ENCODE assay signal across 8 cellular contexts in the genomic region with DNA sequence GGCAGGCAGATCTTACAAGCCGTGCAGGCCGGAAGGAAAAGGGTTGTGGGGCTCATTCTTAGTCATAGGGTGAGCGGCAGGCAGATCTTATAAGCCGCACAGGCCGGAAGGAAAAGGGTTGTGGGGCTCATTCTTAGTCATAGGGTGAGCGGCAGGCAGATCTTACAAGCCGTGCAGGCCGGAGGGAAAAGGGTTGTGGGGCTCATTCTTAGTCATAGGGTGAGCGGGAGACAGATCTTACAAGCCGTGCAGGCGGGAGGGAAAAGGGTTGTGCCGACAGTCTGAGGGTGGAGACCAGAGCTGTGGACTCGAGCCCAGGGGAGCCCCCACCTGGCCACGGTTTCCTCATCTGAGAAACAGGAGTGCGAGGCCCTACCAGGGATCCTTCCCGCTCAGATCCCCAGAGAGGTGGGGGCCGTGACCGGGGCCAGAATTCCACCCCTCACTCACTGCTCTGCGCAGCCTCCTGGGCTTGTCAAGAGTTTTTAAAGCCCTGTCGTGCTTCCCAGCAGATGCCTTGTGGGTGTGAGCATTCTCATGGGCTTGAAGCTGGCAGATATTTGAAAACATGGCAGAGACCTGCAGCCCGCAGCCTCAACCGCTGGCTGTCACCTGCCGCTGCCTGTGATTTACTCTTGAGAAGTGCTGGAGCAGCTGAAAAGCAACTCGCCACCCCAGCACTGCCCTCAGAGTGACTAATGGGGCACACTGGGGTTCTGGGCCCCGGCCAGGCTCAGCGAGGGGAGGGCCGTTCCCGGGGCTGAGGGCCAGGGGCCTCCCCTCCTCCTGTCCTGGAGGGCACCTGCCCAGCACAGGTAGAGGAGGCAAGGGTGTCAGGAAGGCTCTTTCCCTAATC. TPM values are rescaled to one million over a fixed set of nuclear protein-coding genes. Genes with fewer than 3 reads are reported as not detected.
DNase-seq lines count a peak whose midpoint lies in the region; ATAC-seq and TF ChIP-seq lines count a peak whose summit lies in the region.

No MANE protein-coding gene starts in this region.

- H3K9me3 Mint-ChIP-seq in CD14-positive monocyte = no peaks in the 10 kb centered on the region

- peaks cover 8 to 12% of the 10 kb centered on the region in 2 donors for H3K36me3 Mint-ChIP-seq in CD14-positive monocyte

- H3K9me3 ChIP-seq in neuron (ENCODE audit: low read length) (no peaks in the 10 kb centered on the region), tibial nerve (no peaks in the 10 kb centered on the region)

- H3K4me3 ChIP-seq in Jurkat, Clone E6-1 (ENCODE audit: low read length) = peak overlapping the region; percentile 50
- H3K4me3 ChIP-seq in coronary artery (peak overlapping the region; percentile 15), neuron (ENCODE audit: low read length) (no peak overlapping the region), tibial nerve (peak overlapping the region in 1 of 4 donors; percentile 21)

- TF ChIP-seq CTCF in CD14-positive monocyte (IDR thresholded peaks at IDR 0.05) (no peak), coronary artery (IDR thresholded peaks at IDR 0.05) (no peak), tibial nerve (IDR thresholded peaks at IDR 0.05) (no peak)

- H3K27ac ChIP-seq in coronary artery = peak overlapping the region in 1 of 2 donors; percentile 68
- peak overlapping the region in 3 of 4 donors; percentile 13 to 47 (median 42) for H3K27ac ChIP-seq in tibial nerve

- no peak for TF ChIP-seq POLR2A in tibial nerve (IDR thresholded peaks at IDR 0.05)

- peak overlapping the region; percentile 94 to 99 (median 97) for H3K27ac Mint-ChIP-seq in CD14-positive monocyte

- peaks cover 57% of the 10 kb centered on the region for H3K4me1 Mint-ChIP-seq in CD14-positive monocyte

- no peaks in the 10 kb centered on the region for H3K36me3 ChIP-seq in neuron (ENCODE audit: insufficient read depth, low read length)
- H3K36me3 ChIP-seq in tibial nerve = no peaks in the 10 kb centered on the region

- no peak for TF ChIP-seq EP300 in tibial nerve (IDR thresholded peaks at IDR 0.05)

- H3K27me3 Mint-ChIP-seq in CD14-positive monocyte (ENCODE audit: low read depth in 3 of 3) = peaks cover 1 to 7% (median 2%) of the 10 kb centered on the region in 3 donors

- peaks cover 19% of the 10 kb centered on the region for H3K4me1 ChIP-seq in neuron (ENCODE audit: insufficient read depth, low read length)
- H3K4me1 ChIP-seq in tibial nerve = peaks cover 0 to 9% (median 4%) of the 10 kb centered on the region in 4 donors

- intact Hi-C loops in CD14-positive monocyte (cut with micrococcal nuclease) = loop anchor here (1.0 to 5.0 kb wide), 4 partner anchors 12 to 137 kb away; no protein-coding TSS in a partner anchor

- H3K27me3 ChIP-seq in neuron (ENCODE audit: insufficient read depth, low read length) = peaks cover 8% of the 10 kb centered on the region
- peaks cover 0 to 60% of the 10 kb centered on the region in 2 donors for H3K27me3 ChIP-seq in tibial nerve

- peak overlapping the region; percentile 68 to 77 for H3K4me3 Mint-ChIP-seq in CD14-positive monocyte

- WGBS in tibial nerve, 2 donors = 51 to 62% methylated on average over 22 to 28 of the region's 28 CpGs

- H2AFZ ChIP-seq in neuron (ENCODE audit: low read depth, low read length) = peak overlapping the region; percentile 12

- DNase-seq in CD14-positive monocyte (ENCODE audit: low spot score) (peak; percentile 93), coronary artery (ENCODE audit: low spot score) (no peak), tibial nerve (ENCODE audit: low spot score in 2 of 2) (peak in 1 of 2 donors; percentile 17), superior temporal gyrus (ENCODE audit: extremely low spot score) (no peak)
- peak; percentile 87 for DNase-seq in Jurkat, Clone E6-1 (ENCODE audit: low read depth, low spot score)
- peak; percentile 72 for DNase-seq in activated CD4-positive, alpha-beta T cell treated with anti-CD3 and anti-CD28 coated beads for 1 hour

- peak; percentile 72 for ATAC-seq in GM21526 (IDR thresholded peaks at IDR 0.05; ENCODE audit: low FRiP score, unreplicated experiment)

RNA-seq across cellular contexts. Expression of gene NTSR1, which starts 31.9 kb away (rescaled TPM):
- under 1 TPM; 0.35 to 0.40 TPM for polyA plus RNA-seq in CD14-positive monocyte
- not detected for polyA plus RNA-seq in Jurkat, Clone E6-1 (2012; ENCODE audit: insufficient read depth, insufficient read length)
- under 1 TPM in 1 of 4 donors, not detected in 3; 0.30 TPM for total RNA-seq in tibial nerve

RNA-seq across cellular contexts. Expression of gene MRGBP, which starts 55.8 kb away (rescaled TPM):
- polyA plus RNA-seq in CD14-positive monocyte = 10 to 100 TPM; 10.2 to 10.5 TPM
- polyA plus RNA-seq in Jurkat, Clone E6-1 (2012; ENCODE audit: insufficient read depth, insufficient read length) = 27.3 TPM
- 10 to 100 TPM; 12.0 to 15.3 (median 13.6) TPM for total RNA-seq in tibial nerve

Comparison
In these comparisons a context has a peak if more than half of its experiments do, and no peak if none do; other contexts are left out.
1. DNase-seq: peak in CD14-positive monocyte (single experiment), Jurkat, Clone E6-1 (single experiment) and activated CD4-positive, alpha-beta T cell treated with anti-CD3 and anti-CD28 coated beads for 1 hour (single experiment); none in coronary artery (single experiment) and superior temporal gyrus (single experiment).